Comparison of ENCODE assay signal across 8 cellular contexts in the genomic region with DNA sequence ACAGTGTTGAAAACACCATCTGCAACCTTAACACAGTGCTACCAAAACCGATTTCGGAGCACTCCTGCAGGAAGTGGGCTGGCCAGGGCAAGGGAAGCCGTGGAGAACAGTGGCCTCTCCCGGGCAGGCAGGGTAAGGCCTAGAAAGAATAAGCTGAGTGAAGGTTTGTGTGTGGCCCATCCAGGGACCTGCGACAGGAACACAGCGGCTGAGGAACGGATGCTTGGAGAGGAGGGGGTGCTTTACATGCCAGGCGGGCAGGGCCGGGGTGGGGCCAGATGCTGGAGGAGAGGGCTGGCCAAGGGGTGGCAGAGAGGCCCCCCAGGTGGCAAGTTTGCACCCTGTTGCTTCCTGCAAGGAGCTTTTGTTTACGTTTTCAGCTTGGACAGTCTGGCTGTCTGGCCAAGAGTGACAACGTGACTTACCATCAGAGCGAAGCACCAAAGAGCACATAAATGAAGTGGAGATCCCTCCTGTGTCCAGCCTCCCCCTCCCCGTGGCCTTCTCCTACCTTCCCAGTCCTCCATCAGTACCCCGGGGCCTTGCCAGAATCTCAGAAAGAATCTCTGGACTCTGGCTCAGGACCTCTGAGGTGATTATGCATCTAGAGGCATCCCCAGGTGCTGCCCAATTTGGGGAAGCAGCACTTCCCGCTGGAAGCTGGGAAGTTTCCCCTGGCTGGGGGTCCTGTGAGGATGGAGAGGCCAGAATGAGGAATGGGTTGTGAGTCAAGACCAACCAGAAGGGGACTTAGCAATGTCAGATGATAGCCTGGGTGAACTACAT.
A peak's percentile ranks its signal among the peaks of the same experiment; 100 is the strongest.
DNase-seq lines count a peak whose midpoint lies in the region; ATAC-seq and TF ChIP-seq lines count a peak whose summit lies in the region.

No MANE protein-coding gene starts in this region.

- peak overlapping the region; percentile 66 for H3K9ac ChIP-seq in NT2/D1 (ENCODE audit: insufficient read length, low read depth)
- peak overlapping the region; percentile 47 for H3K9ac ChIP-seq in muscle layer of colon (ENCODE audit: low read length)

- H3K4me3 ChIP-seq in NT2/D1 (ENCODE audit: insufficient read length, low read depth) (no peak overlapping the region), muscle layer of colon (ENCODE audit: low read depth in 1 of 2, low read length in 2 of 2) (peak overlapping the region; percentile 21 to 91)

- peak overlapping the region; percentile 92 for H3K27ac Mint-ChIP-seq in stimulated activated naive B cell treated with anti-CD40 and anti-IgM and Interleukin-4, amounts not matched to agents 10 μg/mL and 1 μg/mL and 100 μg/mL, for 72 hours

- peak overlapping the region; percentile 92 for H3K27ac ChIP-seq in muscle layer of colon (ENCODE audit: low read depth, low read length)

- no peaks in the 10 kb centered on the region for H3K9me3 Mint-ChIP-seq in stimulated activated naive B cell treated with anti-CD40 and anti-IgM and Interleukin-4, amounts not matched to agents 10 μg/mL and 1 μg/mL and 100 μg/mL, for 72 hours

- no peaks in the 10 kb centered on the region for H3K36me3 Mint-ChIP-seq in stimulated activated naive B cell treated with anti-CD40 and anti-IgM and Interleukin-4, amounts not matched to agents 10 μg/mL and 1 μg/mL and 100 μg/mL, for 72 hours

- H3K36me3 ChIP-seq in NT2/D1 (ENCODE audit: insufficient read depth, insufficient read length, low read length), result no peaks in the 10 kb centered on the region
- H3K36me3 ChIP-seq in muscle layer of colon (ENCODE audit: insufficient read depth, low read length), result no peaks in the 10 kb centered on the region

- H3K27me3 Mint-ChIP-seq in stimulated activated naive B cell treated with anti-CD40 and anti-IgM and Interleukin-4, amounts not matched to agents 10 μg/mL and 1 μg/mL and 100 μg/mL, for 72 hours, result peaks cover 0 to 8% of the 10 kb centered on the region in 2 donors

- DNase-seq in AG20443 (ENCODE audit: low spot score) (peak; percentile 79), NT2/D1 (ENCODE audit: low read depth, low spot score) (peak; percentile 55), erythroblast (lab: John Stamatoyannopoulos, UW) (peak; percentile 81 to 85)
- DNase-seq in activated CD8-positive, alpha-beta memory T cell treated with anti-CD3 and anti-CD28 coated beads, Interleukin-2, amount 50 U/mL, for 48 hours, result peak; percentile 79
- DNase-seq in stimulated activated naive B cell treated with anti-CD40 and anti-IgM and Interleukin-4, amounts not matched to agents 10 μg/mL and 1 μg/mL and 100 μg/mL, for 72 hours, result peak; percentile 55

- peaks cover 21% of the 10 kb centered on the region for H3K4me1 ChIP-seq in NT2/D1 (ENCODE audit: insufficient read depth, insufficient read length)
- peaks cover 67% of the 10 kb centered on the region for H3K4me1 ChIP-seq in muscle layer of colon (ENCODE audit: insufficient read depth, low read length)

- H3K4me3 Mint-ChIP-seq in stimulated activated naive B cell treated with anti-CD40 and anti-IgM and Interleukin-4, amounts not matched to agents 10 μg/mL and 1 μg/mL and 100 μg/mL, for 72 hours, result peak overlapping the region; percentile 89 to 92

- H3K27me3 ChIP-seq in NT2/D1 (ENCODE audit: insufficient read depth, insufficient read length) (no peaks in the 10 kb centered on the region), muscle layer of colon (ENCODE audit: control insufficient read depth in 1 of 2, insufficient read depth in 2 of 2, low read length in 2 of 2) (no peaks in the 10 kb centered on the region)

- H3K4me1 Mint-ChIP-seq in stimulated activated naive B cell treated with anti-CD40 and anti-IgM and Interleukin-4, amounts not matched to agents 10 μg/mL and 1 μg/mL and 100 μg/mL, for 72 hours, result peaks cover 22 to 46% of the 10 kb centered on the region in 2 donors

- ATAC-seq in GM19043 (IDR thresholded peaks at IDR 0.05; ENCODE audit: low read depth, unreplicated experiment) (peak; percentile 41), HG03571 (IDR thresholded peaks at IDR 0.05; ENCODE audit: unreplicated experiment) (peak; percentile 28)
- ATAC-seq in stimulated activated naive B cell treated with anti-CD40 and anti-IgM and Interleukin-4, amounts not matched to agents 10 μg/mL and 1 μg/mL and 100 μg/mL, for 72 hours (replicated peaks), result peak; percentile 58

- TF ChIP-seq POLR2A in erythroblast (IDR thresholded peaks at IDR 0.05; ENCODE audit: low read length), result no peak

- H3K9me3 ChIP-seq in NT2/D1 (ENCODE audit: insufficient read depth, low read length) (no peaks in the 10 kb centered on the region), muscle layer of colon (ENCODE audit: low read length) (no peaks in the 10 kb centered on the region)
